Comparison of ENCODE assay signal across 13 cellular contexts in genomic region chr9:107024193-107024592, GRCh38.
A peak's percentile ranks its signal among the peaks of the same experiment; 100 is the strongest.
DNase-seq lines count a peak whose midpoint lies in the region; ATAC-seq, FAIRE-seq and TF ChIP-seq lines count a peak whose summit lies in the region.
"Had no signal": no experiment of that assay in that cellular context is flagged by ENCODE, and none has a peak within 500 bp of the region (broad histone marks: within the 10 kb centered on the region; RNA-seq: fewer than 3 reads in every experiment).

No MANE protein-coding gene starts in this region.

- H3K4me1 Mint-ChIP-seq in T-helper 2 cell treated with Interferon-gamma antibody and Interleukin-4, amounts not matched to agents 5 μg/mL and 100 μg/mL, for 36 hours (ENCODE audit: low read depth) = peaks cover 5% of the 10 kb centered on the region

- no peaks in the 10 kb centered on the region for H3K27me3 Mint-ChIP-seq in T-helper 2 cell treated with Interferon-gamma antibody and Interleukin-4, amounts not matched to agents 5 μg/mL and 100 μg/mL, for 36 hours (ENCODE audit: low read depth)

- no peaks in the 10 kb centered on the region for H3K9me3 ChIP-seq in thyroid gland

- intact Hi-C loops in thyroid gland (cut with DNase I) = no loop called here

- H3K36me3 Mint-ChIP-seq in T-helper 2 cell treated with Interferon-gamma antibody and Interleukin-4, amounts not matched to agents 5 μg/mL and 100 μg/mL, for 36 hours (ENCODE audit: low read depth) = no peaks in the 10 kb centered on the region
- H3K36me3 Mint-ChIP-seq: CD8-positive, alpha-beta memory T cell had no signal

- H3K4me1 ChIP-seq in thyroid gland = peaks cover 13% of the 10 kb centered on the region in 2 donors

- no peak overlapping the region for H3K4me3 Mint-ChIP-seq in T-helper 2 cell treated with Interferon-gamma antibody and Interleukin-4, amounts not matched to agents 5 μg/mL and 100 μg/mL, for 36 hours
- H3K4me3 Mint-ChIP-seq: CD8-positive, alpha-beta memory T cell had no signal

- TF ChIP-seq CTCF in GM12865 (IDR thresholded peaks at IDR 0.05; ENCODE audit: insufficient read depth, low read depth, low read length, missing control alignments) (no peak), bronchial epithelial cell (IDR thresholded peaks at IDR 0.05; ENCODE audit: insufficient read depth, low read length, severe bottlenecking) (no peak), thyroid gland (IDR thresholded peaks at IDR 0.05) (no peak)

- H3K4me3 ChIP-seq in GM12865 (ENCODE audit: low read depth, low read length) (no peak overlapping the region), bronchial epithelial cell (ENCODE audit: low read depth, low read length) (no peak overlapping the region), thyroid gland (replicated peaks in 1 of 3) (no peak overlapping the region)
- H3K4me3 ChIP-seq: GM23248, PC-9 had no signal

- H3K27ac ChIP-seq in thyroid gland = no peak overlapping the region
- H3K27ac ChIP-seq: GM23248, PC-9 had no signal

- no peak for TF ChIP-seq POLR2A in thyroid gland (IDR thresholded peaks at IDR 0.05)

- no peaks in the 10 kb centered on the region for H3K9me3 Mint-ChIP-seq in T-helper 2 cell treated with Interferon-gamma antibody and Interleukin-4, amounts not matched to agents 5 μg/mL and 100 μg/mL, for 36 hours

- H3K27me3 ChIP-seq in bronchial epithelial cell (ENCODE audit: control insufficient read depth, insufficient read depth, low read length) (no peaks in the 10 kb centered on the region), thyroid gland (no peaks in the 10 kb centered on the region)

- no peak for FAIRE-seq in bronchial epithelial cell (lab: Jason Lieb, UNC)
- FAIRE-seq: keratinocyte had no signal

- ATAC-seq in GM21360 (IDR thresholded peaks at IDR 0.05; ENCODE audit: unreplicated experiment) (peak; percentile 53), HG03175 (IDR thresholded peaks at IDR 0.05; ENCODE audit: unreplicated experiment) (peak; percentile 96)

- 74 to 86% methylated on average over 2 of the region's 2 CpGs for WGBS in thyroid gland, 2 donors

- H3K36me3 ChIP-seq in bronchial epithelial cell (ENCODE audit: control insufficient read depth, insufficient read depth, low read length) = no peaks in the 10 kb centered on the region
- H3K36me3 ChIP-seq in thyroid gland = no peaks in the 10 kb centered on the region

- no peak overlapping the region for H3K27ac Mint-ChIP-seq in T-helper 2 cell treated with Interferon-gamma antibody and Interleukin-4, amounts not matched to agents 5 μg/mL and 100 μg/mL, for 36 hours
- H3K27ac Mint-ChIP-seq: progenitor cell of endocrine pancreas had no signal

- DNase-seq in GM12865 (ENCODE audit: low read depth) = peak; percentile 71
- peak; percentile 48 for DNase-seq in bronchial epithelial cell (ENCODE audit: low read depth)
- DNase-seq in T-helper 2 cell treated with Interferon-gamma antibody and Interleukin-4, amounts not matched to agents 5 μg/mL and 100 μg/mL, for 36 hours (ENCODE audit: low spot score) = no peak
- no peak for DNase-seq in activated gamma-delta T cell (lab: John Stamatoyannopoulos, UW)
- DNase-seq in thyroid gland = no peak
- no peak for DNase-seq in activated naive CD4-positive, alpha-beta T cell (lab: John Stamatoyannopoulos, UW)
- DNase-seq: GM23248, PC-9 had no signal

Comparison
In these comparisons a context has a peak if more than half of its experiments do, and no peak if none do; other contexts are left out.
1. DNase-seq: peak in GM12865 (single experiment) and bronchial epithelial cell (single experiment); none in T-helper 2 cell treated with Interferon-gamma antibody and Interleukin-4, amounts not matched to agents 5 μg/mL and 100 μg/mL, for 36 hours (single experiment), activated gamma-delta T cell (single experiment), thyroid gland (0 of 2) and activated naive CD4-positive, alpha-beta T cell (0 of 4).